25 cellular contexts compared by ENCODE assay signal in genomic region chr7:105462765-105463164, GRCh38.
"Had no signal": no experiment of that assay in that cellular context is flagged by ENCODE, and none has a peak within 500 bp of the region (broad histone marks: within the 10 kb centered on the region; RNA-seq: fewer than 3 reads in every experiment).

No MANE protein-coding gene starts in this region.

- H3K9me3 Mint-ChIP-seq: natural killer cell; nephron; neural progenitor cell; stimulated activated effector memory CD8-positive, alpha-beta T cell treated with anti-CD3 and anti-CD28 coated beads, Interleukin-12 subunit alpha, Interleukin-12 subunit beta, amount 100 ng/mL, for 72 hours; stimulated activated naive B cell treated with anti-CD40 and anti-IgM and Interleukin-4, amounts not matched to agents 10 μg/mL and 1 μg/mL and 100 μg/mL, for 72 hours; stimulated activated naive CD8-positive, alpha-beta T cell treated with anti-CD3 and anti-CD28 coated beads, Interleukin-15, Interleukin-2, amounts not matched to agents 100 ng/mL and 50 ng/mL, for 24 hours had no signal

- ATAC-seq: natural killer cell; right cardiac atrium; right lobe of liver; stimulated activated effector memory CD8-positive, alpha-beta T cell treated with anti-CD3 and anti-CD28 coated beads, Interleukin-12 subunit alpha, Interleukin-12 subunit beta, amount 100 ng/mL, for 72 hours; stimulated activated naive B cell treated with anti-CD40 and anti-IgM and Interleukin-4, amounts not matched to agents 10 μg/mL and 1 μg/mL and 100 μg/mL, for 72 hours had no signal

- H3K4me2 ChIP-seq: neural progenitor cell had no signal

- H3K36me3 Mint-ChIP-seq: natural killer cell had no signal

- H3K4me1 Mint-ChIP-seq: natural killer cell; nephron; stimulated activated effector memory CD8-positive, alpha-beta T cell treated with anti-CD3 and anti-CD28 coated beads, Interleukin-12 subunit alpha, Interleukin-12 subunit beta, amount 100 ng/mL, for 72 hours; stimulated activated naive B cell treated with anti-CD40 and anti-IgM and Interleukin-4, amounts not matched to agents 10 μg/mL and 1 μg/mL and 100 μg/mL, for 72 hours had no signal

- H3K4me3 Mint-ChIP-seq: natural killer cell; nephron; neural progenitor cell; stimulated activated effector memory CD8-positive, alpha-beta T cell treated with anti-CD3 and anti-CD28 coated beads, Interleukin-12 subunit alpha, Interleukin-12 subunit beta, amount 100 ng/mL, for 72 hours; stimulated activated naive B cell treated with anti-CD40 and anti-IgM and Interleukin-4, amounts not matched to agents 10 μg/mL and 1 μg/mL and 100 μg/mL, for 72 hours; stimulated activated naive CD8-positive, alpha-beta T cell treated with anti-CD3 and anti-CD28 coated beads, Interleukin-15, Interleukin-2, amounts not matched to agents 100 ng/mL and 50 ng/mL, for 24 hours had no signal

- H3K9me3 ChIP-seq: pancreas, prostate gland, right lobe of liver, sigmoid colon, stomach, thoracic aorta, thyroid gland, tibial nerve, upper lobe of left lung, vagina had no signal

- H3K9ac ChIP-seq: neural progenitor cell had no signal

- H3K27me3 ChIP-seq: neural progenitor cell, pancreas, right lobe of liver, sigmoid colon, stomach, thyroid gland, tibial nerve, upper lobe of left lung, vagina had no signal

- H3K27ac Mint-ChIP-seq: natural killer cell; nephron; neural progenitor cell; stimulated activated effector memory CD8-positive, alpha-beta T cell treated with anti-CD3 and anti-CD28 coated beads, Interleukin-12 subunit alpha, Interleukin-12 subunit beta, amount 100 ng/mL, for 72 hours; stimulated activated naive B cell treated with anti-CD40 and anti-IgM and Interleukin-4, amounts not matched to agents 10 μg/mL and 1 μg/mL and 100 μg/mL, for 72 hours had no signal

- H3K4me1 ChIP-seq: prostate gland, right lobe of liver, sigmoid colon, stomach, thyroid gland, tibial nerve, upper lobe of left lung, vagina had no signal

- H3K27me3 Mint-ChIP-seq: stimulated activated naive B cell treated with anti-CD40 and anti-IgM and Interleukin-4, amounts not matched to agents 10 μg/mL and 1 μg/mL and 100 μg/mL, for 72 hours; stimulated activated naive CD8-positive, alpha-beta T cell treated with anti-CD3 and anti-CD28 coated beads, Interleukin-15, Interleukin-2, amounts not matched to agents 100 ng/mL and 50 ng/mL, for 24 hours had no signal

- H3K36me3 ChIP-seq: prostate gland had no signal

- H2AFZ ChIP-seq: neural progenitor cell had no signal

- H3K4me3 ChIP-seq: neural progenitor cell, pancreas, prostate gland, right lobe of liver, sigmoid colon, stomach, thoracic aorta, thyroid gland, tibial nerve, upper lobe of left lung, vagina had no signal

- DNase-seq: natural killer cell; nucleus accumbens; pancreas; right cardiac atrium; right lobe of liver; sigmoid colon; small intestine; stimulated activated CD4-positive, alpha-beta T cell treated with anti-CD3 and anti-CD28 coated beads, Interleukin-15, amount 100 ng/mL, for 24 hours; stimulated activated CD4-positive, alpha-beta T cell treated with anti-CD3 and anti-CD28 coated beads, Interleukin-2, amount 100 ng/mL, for 24 hours; stimulated activated CD4-positive, alpha-beta T cell treated with anti-CD3 and anti-CD28 coated beads, Interleukin-2, amount 100 ng/mL, for 48 hours; stimulated activated CD4-positive, alpha-beta T cell treated with anti-CD3 and anti-CD28 coated beads, Interleukin-4, amount 100 ng/mL, for 24 hours; stimulated activated naive B cell treated with anti-CD40 and anti-IgM and Interleukin-4, amounts not matched to agents 10 μg/mL and 1 μg/mL and 100 μg/mL, for 72 hours; stimulated activated naive CD4-positive, alpha-beta T cell treated with Interleukin-2 at 50 U/mL for 16 hours; stomach; thyroid gland; trophoblast cell; upper lobe of left lung had no signal

- H3K27ac ChIP-seq: neural progenitor cell, pancreas, prostate gland, right lobe of liver, sigmoid colon, stomach, thoracic aorta, thyroid gland, tibial nerve, upper lobe of left lung, vagina had no signal
